1 cellular context compared by ENCODE assay signal in the genomic region with DNA sequence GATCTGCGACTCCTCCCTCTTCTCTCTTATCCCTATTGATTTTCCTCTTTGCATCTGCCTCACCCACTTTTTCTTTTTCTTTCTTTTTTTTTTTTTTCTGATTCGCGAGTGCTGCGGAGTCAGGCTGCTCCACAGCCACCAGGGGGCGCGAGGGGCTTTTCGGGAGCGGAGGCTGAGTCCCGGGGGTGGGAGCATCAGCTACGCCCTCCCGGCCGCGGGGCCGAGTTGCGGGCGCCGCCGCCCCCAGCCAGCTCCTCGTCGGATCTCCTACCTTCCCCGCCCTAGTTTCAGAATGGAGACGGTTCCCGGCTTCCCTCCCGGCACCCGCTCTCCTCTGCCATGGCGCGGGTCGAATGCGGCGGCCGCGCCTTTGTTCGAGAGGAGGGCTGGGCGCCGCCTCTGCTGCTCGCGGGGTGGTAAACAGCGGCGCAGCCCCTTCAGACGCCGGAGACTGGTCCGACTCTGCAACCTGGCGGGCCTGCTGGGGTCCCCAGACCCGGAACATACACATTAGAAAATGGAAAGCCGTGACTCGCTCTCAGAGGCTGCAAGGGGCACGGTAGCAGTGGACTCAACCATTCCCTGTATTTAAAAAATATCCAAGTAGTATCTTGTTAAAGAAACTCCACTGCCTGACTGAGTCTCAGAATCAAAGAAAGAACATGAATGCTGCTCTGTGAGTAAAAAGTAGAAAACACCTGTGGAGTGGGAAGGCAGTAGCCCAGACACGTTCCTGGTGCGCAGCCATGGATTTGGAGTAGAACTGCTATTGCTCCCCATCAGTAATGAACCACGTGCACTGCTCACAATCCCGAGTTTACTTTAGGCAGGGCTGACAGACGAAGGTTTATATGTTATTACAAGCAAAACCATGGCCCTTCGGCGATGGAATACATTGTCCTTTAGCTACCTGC.
TF ChIP-seq lines count a peak whose summit lies in the region.

No MANE protein-coding gene starts in this region.

TF ChIP-seq in HEK293, 187 proteins besides CTCF, POLR2A, EP300 and RAD21 (continued from another document and continues in another):
- no peak for TF ChIP-seq ZNF280D (tag by site-specific recombination; IDR thresholded peaks at IDR 0.05)
- no peak for TF ChIP-seq HOXD13 (CRISPR knock-in tag; IDR thresholded peaks at IDR 0.05; ENCODE audit: borderline replicate concordance)
- TF ChIP-seq ZNF138 (tag by site-specific recombination; IDR thresholded peaks at IDR 0.05; ENCODE audit: borderline replicate concordance) = no peak
- 0 out of 2 replicates have a peak, but pooled peaks have one; percentile 22 for TF ChIP-seq ZBTB11 (tag by site-specific recombination; conservative IDR thresholded peaks at IDR 0.05; ENCODE audit: low read depth)
- peak; percentile 86 for TF ChIP-seq PRDM1 (tag by site-specific recombination; IDR thresholded peaks at IDR 0.05)
- TF ChIP-seq, protein P1, sequence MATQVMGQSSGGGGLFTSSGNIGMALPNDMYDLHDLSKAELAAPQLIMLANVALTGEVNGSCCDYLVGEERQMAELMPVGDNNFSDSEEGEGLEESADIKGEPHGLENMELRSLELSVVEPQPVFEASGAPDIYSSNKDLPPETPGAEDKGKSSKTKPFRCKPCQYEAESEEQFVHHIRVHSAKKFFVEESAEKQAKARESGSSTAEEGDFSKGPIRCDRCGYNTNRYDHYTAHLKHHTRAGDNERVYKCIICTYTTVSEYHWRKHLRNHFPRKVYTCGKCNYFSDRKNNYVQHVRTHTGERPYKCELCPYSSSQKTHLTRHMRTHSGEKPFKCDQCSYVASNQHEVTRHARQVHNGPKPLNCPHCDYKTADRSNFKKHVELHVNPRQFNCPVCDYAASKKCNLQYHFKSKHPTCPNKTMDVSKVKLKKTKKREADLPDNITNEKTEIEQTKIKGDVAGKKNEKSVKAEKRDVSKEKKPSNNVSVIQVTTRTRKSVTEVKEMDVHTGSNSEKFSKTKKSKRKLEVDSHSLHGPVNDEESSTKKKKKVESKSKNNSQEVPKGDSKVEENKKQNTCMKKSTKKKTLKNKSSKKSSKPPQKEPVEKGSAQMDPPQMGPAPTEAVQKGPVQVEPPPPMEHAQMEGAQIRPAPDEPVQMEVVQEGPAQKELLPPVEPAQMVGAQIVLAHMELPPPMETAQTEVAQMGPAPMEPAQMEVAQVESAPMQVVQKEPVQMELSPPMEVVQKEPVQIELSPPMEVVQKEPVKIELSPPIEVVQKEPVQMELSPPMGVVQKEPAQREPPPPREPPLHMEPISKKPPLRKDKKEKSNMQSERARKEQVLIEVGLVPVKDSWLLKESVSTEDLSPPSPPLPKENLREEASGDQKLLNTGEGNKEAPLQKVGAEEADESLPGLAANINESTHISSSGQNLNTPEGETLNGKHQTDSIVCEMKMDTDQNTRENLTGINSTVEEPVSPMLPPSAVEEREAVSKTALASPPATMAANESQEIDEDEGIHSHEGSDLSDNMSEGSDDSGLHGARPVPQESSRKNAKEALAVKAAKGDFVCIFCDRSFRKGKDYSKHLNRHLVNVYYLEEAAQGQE (tag by site-specific recombination; IDR thresholded peaks at IDR 0.05) = no peak
- peak; percentile 51; the same call in 1 of the 2 replicates for TF ChIP-seq YY1 (tag by site-specific recombination; IDR thresholded peaks at IDR 0.05)
- TF ChIP-seq ZNF571 (tag by site-specific recombination; IDR thresholded peaks at IDR 0.05) = no peak
- peak; percentile 56; the same call in 1 of the 2 replicates for TF ChIP-seq ZBTB17 (tag by site-specific recombination; IDR thresholded peaks at IDR 0.05)
- no peak for TF ChIP-seq ZNF670 (tag by site-specific recombination; IDR thresholded peaks at IDR 0.05; ENCODE audit: low read depth)
- peak; percentile 81 for TF ChIP-seq PRDM10 (tag by site-specific recombination; IDR thresholded peaks at IDR 0.05)
- peak; percentile 78 for TF ChIP-seq ZNF561 (tag by site-specific recombination; IDR thresholded peaks at IDR 0.05; ENCODE audit: borderline replicate concordance)
- no peak for TF ChIP-seq PBX3 (CRISPR knock-in tag; IDR thresholded peaks at IDR 0.05)
- TF ChIP-seq ZNF157 (tag by site-specific recombination; IDR thresholded peaks at IDR 0.05) = no peak
- TF ChIP-seq, protein P2, sequence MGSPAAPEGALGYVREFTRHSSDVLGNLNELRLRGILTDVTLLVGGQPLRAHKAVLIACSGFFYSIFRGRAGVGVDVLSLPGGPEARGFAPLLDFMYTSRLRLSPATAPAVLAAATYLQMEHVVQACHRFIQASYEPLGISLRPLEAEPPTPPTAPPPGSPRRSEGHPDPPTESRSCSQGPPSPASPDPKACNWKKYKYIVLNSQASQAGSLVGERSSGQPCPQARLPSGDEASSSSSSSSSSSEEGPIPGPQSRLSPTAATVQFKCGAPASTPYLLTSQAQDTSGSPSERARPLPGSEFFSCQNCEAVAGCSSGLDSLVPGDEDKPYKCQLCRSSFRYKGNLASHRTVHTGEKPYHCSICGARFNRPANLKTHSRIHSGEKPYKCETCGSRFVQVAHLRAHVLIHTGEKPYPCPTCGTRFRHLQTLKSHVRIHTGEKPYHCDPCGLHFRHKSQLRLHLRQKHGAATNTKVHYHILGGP (tag by site-specific recombination; IDR thresholded peaks at IDR 0.05) = no peak
- no peak; the same call in 1 of the 2 replicates for TF ChIP-seq ZSCAN23 (tag by site-specific recombination; IDR thresholded peaks at IDR 0.05)
- TF ChIP-seq ZNF211 (tag by site-specific recombination; IDR thresholded peaks at IDR 0.05; ENCODE audit: low read depth) = no peak
- no peak for TF ChIP-seq ZNF837 (tag by site-specific recombination; IDR thresholded peaks at IDR 0.05)
- no peak for TF ChIP-seq ZNF514 (tag by site-specific recombination; IDR thresholded peaks at IDR 0.05)
- TF ChIP-seq SP3 (tag by site-specific recombination; IDR thresholded peaks at IDR 0.05) = peak; percentile 80
- TF ChIP-seq ZNF324 (tag by site-specific recombination; IDR thresholded peaks at IDR 0.05) = peak; percentile 82
- peak; percentile 15; the same call in 1 of the 2 replicates for TF ChIP-seq ZNF843 (tag by site-specific recombination; IDR thresholded peaks at IDR 0.05)
- TF ChIP-seq ZNF510 (tag by site-specific recombination; IDR thresholded peaks at IDR 0.05; ENCODE audit: insufficient replicate concordance) = no peak
- TF ChIP-seq ZNF621 (tag by site-specific recombination; IDR thresholded peaks at IDR 0.05) = no peak
- no peak for TF ChIP-seq RBAK (tag by site-specific recombination; IDR thresholded peaks at IDR 0.05)
- no peak for TF ChIP-seq ZNF223 (tag by site-specific recombination; IDR thresholded peaks at IDR 0.05)
- TF ChIP-seq ZNF660 (tag by site-specific recombination; IDR thresholded peaks at IDR 0.05) = peak; percentile 42
- TF ChIP-seq, protein P3, sequence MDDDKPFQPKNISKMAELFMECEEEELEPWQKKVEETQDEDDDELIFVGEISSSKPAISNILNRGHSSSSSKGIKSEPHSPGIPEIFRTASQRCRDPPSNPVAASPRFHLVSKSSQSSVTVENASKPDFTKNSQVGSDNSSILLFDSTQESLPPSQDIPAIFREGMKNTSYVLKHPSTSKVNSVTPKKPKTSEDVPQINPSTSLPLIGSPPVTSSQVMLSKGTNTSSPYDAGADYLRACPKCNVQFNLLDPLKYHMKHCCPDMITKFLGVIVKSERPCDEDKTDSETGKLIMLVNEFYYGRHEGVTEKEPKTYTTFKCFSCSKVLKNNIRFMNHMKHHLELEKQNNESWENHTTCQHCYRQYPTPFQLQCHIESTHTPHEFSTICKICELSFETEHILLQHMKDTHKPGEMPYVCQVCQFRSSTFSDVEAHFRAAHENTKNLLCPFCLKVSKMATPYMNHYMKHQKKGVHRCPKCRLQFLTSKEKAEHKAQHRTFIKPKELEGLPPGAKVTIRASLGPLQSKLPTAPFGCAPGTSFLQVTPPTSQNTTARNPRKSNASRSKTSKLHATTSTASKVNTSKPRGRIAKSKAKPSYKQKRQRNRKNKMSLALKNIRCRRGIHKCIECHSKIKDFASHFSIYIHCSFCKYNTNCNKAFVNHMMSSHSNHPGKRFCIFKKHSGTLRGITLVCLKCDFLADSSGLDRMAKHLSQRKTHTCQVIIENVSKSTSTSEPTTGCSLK (tag by site-specific recombination; IDR thresholded peaks at IDR 0.05) = no peak
- TF ChIP-seq, protein P4, sequence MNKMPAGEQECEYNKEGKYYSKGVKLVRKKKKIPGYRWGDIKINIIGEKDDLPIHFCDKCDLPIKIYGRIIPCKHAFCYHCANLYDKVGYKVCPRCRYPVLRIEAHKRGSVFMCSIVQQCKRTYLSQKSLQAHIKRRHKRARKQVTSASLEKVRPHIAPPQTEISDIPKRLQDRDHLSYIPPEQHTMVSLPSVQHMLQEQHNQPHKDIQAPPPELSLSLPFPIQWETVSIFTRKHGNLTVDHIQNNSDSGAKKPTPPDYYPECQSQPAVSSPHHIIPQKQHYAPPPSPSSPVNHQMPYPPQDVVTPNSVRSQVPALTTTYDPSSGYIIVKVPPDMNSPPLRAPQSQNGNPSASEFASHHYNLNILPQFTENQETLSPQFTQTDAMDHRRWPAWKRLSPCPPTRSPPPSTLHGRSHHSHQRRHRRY (tag by site-specific recombination; IDR thresholded peaks at IDR 0.05) = no peak
- no peak for TF ChIP-seq ZBTB48 (tag by site-specific recombination; IDR thresholded peaks at IDR 0.05)
- TF ChIP-seq ZFP41 (tag by site-specific recombination; IDR thresholded peaks at IDR 0.05; ENCODE audit: borderline replicate concordance) = no peak
- no peak for TF ChIP-seq ZBTB7A (tag by site-specific recombination; IDR thresholded peaks at IDR 0.05; ENCODE audit: low read depth)
- TF ChIP-seq HOXA7 (CRISPR knock-in tag; IDR thresholded peaks at IDR 0.05; ENCODE audit: borderline replicate concordance) = no peak
- no peak for TF ChIP-seq ZNF37A (tag by site-specific recombination; IDR thresholded peaks at IDR 0.05)
